13 cellular contexts compared by ENCODE assay signal in the genomic region with DNA sequence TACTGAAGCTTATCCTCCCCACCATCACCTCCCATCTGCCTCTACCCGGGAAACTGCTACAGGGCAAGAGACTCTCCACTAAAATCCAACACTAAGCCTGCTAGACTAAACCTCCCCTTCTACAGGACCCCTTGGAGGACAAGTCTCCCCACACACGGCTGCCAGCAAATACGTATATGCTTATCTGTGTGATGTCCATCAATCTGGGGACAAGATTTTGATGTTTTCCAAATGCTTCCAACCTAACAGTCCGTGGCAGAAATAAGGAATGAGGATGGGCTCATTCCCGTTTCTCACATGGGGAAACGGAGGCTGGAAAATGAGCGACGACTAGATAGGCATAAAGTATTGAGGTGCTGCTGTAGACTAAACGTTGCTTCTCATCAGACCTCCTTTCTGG. TPM values are rescaled to one million over a fixed set of nuclear protein-coding genes. Genes with fewer than 3 reads are reported as not detected.
A peak's percentile ranks its signal among the peaks of the same experiment; 100 is the strongest.
DNase-seq lines count a peak whose midpoint lies in the region; ATAC-seq, FAIRE-seq and TF ChIP-seq lines count a peak whose summit lies in the region.
"Had no signal": no experiment of that assay in that cellular context is flagged by ENCODE, and none has a peak within 500 bp of the region (broad histone marks: within the 10 kb centered on the region; RNA-seq: fewer than 3 reads in every experiment).

No MANE protein-coding gene starts in this region.

- H3K36me3 ChIP-seq in HAP-1 (replicated peaks), result no peaks in the 10 kb centered on the region
- H3K36me3 ChIP-seq in muscle layer of duodenum (ENCODE audit: control insufficient read depth in 1 of 2, insufficient read depth in 2 of 2, low read length in 2 of 2), result no peaks in the 10 kb centered on the region
- H3K36me3 ChIP-seq: BLaER1 had no signal

- no peak for TF ChIP-seq EP300 in A549 (IDR thresholded peaks at IDR 0.05)

- H3K36me3 Mint-ChIP-seq in brain, result no peaks in the 10 kb centered on the region
- H3K36me3 Mint-ChIP-seq: memory B cell had no signal

- peaks cover 33% of the 10 kb centered on the region for H3K4me1 Mint-ChIP-seq in brain

- TF ChIP-seq RAD21 in A549 (conservative IDR thresholded peaks at IDR 0.05 in 1 of 2, IDR thresholded peaks at IDR 0.05 in 1 of 2), result no peak

- no peak for FAIRE-seq in A549 (lab: Jason Lieb, UNC)

- WGBS in A549 (ENCODE audit: missing lambda C conversion rate), result 86% methylated on average over 9 of the region's 9 CpGs

- no peak for TF ChIP-seq CTCF in A549 (IDR thresholded peaks at IDR 0.05)
- no peak for TF ChIP-seq CTCF in brain (conservative IDR thresholded peaks at IDR 0.05)

- peak overlapping the region in 3 of 5 experiments; percentile 32 to 80 (median 65) for H3K4me3 Mint-ChIP-seq in brain
- H3K4me3 Mint-ChIP-seq: memory B cell had no signal

- H3K4me2 ChIP-seq in A549, result peak overlapping the region; percentile 82
- H3K4me2 ChIP-seq: BLaER1 had no signal

- in situ Hi-C loops in HAP-1 (cut with MboI; ENCODE audit: low sequenced_read_pairs), result no loop called here

- TF ChIP-seq POLR2A in A549 (IDR thresholded peaks at IDR 0.05; ENCODE audit: low read length), result no peak

- no peak overlapping the region for H3K27ac ChIP-seq in A549
- peak overlapping the region; percentile 71 for H3K27ac ChIP-seq in muscle layer of duodenum (ENCODE audit: low read length)
- H3K27ac ChIP-seq: BLaER1, SK-N-MC had no signal

- H3K27ac Mint-ChIP-seq in brain, result no peak overlapping the region
- H3K27ac Mint-ChIP-seq: memory B cell had no signal

- H3K4me1 ChIP-seq in A549 (peaks cover 28% of the 10 kb centered on the region; the same call in 2 of the 3 replicates), HAP-1 (peaks cover 7% of the 10 kb centered on the region; the same call in 1 of the 2 replicates), muscle layer of duodenum (ENCODE audit: control insufficient read depth in 1 of 2, insufficient read depth in 2 of 2, low read length in 2 of 2) (peaks cover 4 to 28% of the 10 kb centered on the region in 2 donors)

- peaks cover 39% of the 10 kb centered on the region for H3K27me3 Mint-ChIP-seq in brain

- DNase-seq in A549 (ENCODE audit: low read depth in 1 of 2, low spot score in 1 of 2) (no peak), HAP-1 (ENCODE audit: low spot score in 2 of 2) (no peak), NCI-H82 treated with DMSO at 0.1 percent for 48 hours (lab: John Stamatoyannopoulos, UW; ENCODE audit: unreplicated experiment) (no peak), H4 (ENCODE audit: low spot score) (no peak), SIG-M5 (lab: John Stamatoyannopoulos, UW) (no peak)
- DNase-seq: NCI-H510A had no signal

- POLR2A ChIA-PET in A549 (lab: Yijun Ruan, JAX), result no interaction called here

- H3K9me3 ChIP-seq in A549, result no peaks in the 10 kb centered on the region
- H3K9me3 ChIP-seq in HAP-1, result no peaks in the 10 kb centered on the region
- H3K9me3 ChIP-seq in muscle layer of duodenum (ENCODE audit: control insufficient read depth in 1 of 2, low read length in 2 of 2), result no peaks in the 10 kb centered on the region

- H3K27me3 ChIP-seq in HAP-1 (ENCODE audit: low read depth) (no peaks in the 10 kb centered on the region), muscle layer of duodenum (ENCODE audit: low read depth, low read length) (peaks cover 4% of the 10 kb centered on the region)

- no peaks in the 10 kb centered on the region for H3K9me3 Mint-ChIP-seq in brain
- H3K9me3 Mint-ChIP-seq: memory B cell had no signal

- CTCF ChIA-PET in A549 (lab: Yijun Ruan, JAX), result interaction anchor here (0.7 kb wide), 1 partner anchor 25 kb away, joined by 3 read pairs; no protein-coding TSS in a partner anchor

- H3K4me3 ChIP-seq in A549 (no peak overlapping the region), HAP-1 (peak overlapping the region; percentile 58), muscle layer of duodenum (ENCODE audit: low read depth in 1 of 2, low read length in 2 of 2) (peak overlapping the region; percentile 69 to 76)
- H3K4me3 ChIP-seq: BLaER1, SK-N-MC had no signal

- ATAC-seq in A549, result no peak
- ATAC-seq in GM19463 (IDR thresholded peaks at IDR 0.05; ENCODE audit: unreplicated experiment), result no peak

TF ChIP-seq in A549, 52 proteins besides CTCF, POLR2A, EP300 and RAD21:
- no peak for TF ChIP-seq MAZ (IDR thresholded peaks at IDR 0.05; ENCODE audit: borderline replicate concordance, low read depth, low read length)
- no peak for TF ChIP-seq FOSL2 (IDR thresholded peaks at IDR 0.05)
- TF ChIP-seq FOSL2 (CRISPR knock-in tag; IDR thresholded peaks at IDR 0.05), result no peak
- TF ChIP-seq RARB (CRISPR knock-in tag; IDR thresholded peaks at IDR 0.05), result no peak
- TF ChIP-seq NR3C1 (IDR thresholded peaks at IDR 0.05), result no peak
- TF ChIP-seq CEBPB (IDR thresholded peaks at IDR 0.05), result no peak
- TF ChIP-seq SREBF2 (IDR thresholded peaks at IDR 0.05), result no peak
- no peak for TF ChIP-seq CHD2 (IDR thresholded peaks at IDR 0.05; ENCODE audit: low read length, partially characterized antibody)
- TF ChIP-seq PHF8 (IDR thresholded peaks at IDR 0.05; ENCODE audit: borderline replicate concordance, low read depth), result no peak
- TF ChIP-seq KDM1A (IDR thresholded peaks at IDR 0.05; ENCODE audit: low read depth), result no peak
- no peak for TF ChIP-seq RCOR1 (IDR thresholded peaks at IDR 0.05; ENCODE audit: low read depth, low read length)

RNA-seq across cellular contexts. Expression of a gene that starts 1.8 kb away (rescaled TPM):
- polyA plus RNA-seq in A549 (2011; rRNA removed) (1.4 and 1.5 TPM in 2 replicates), A549 (2017; fragmentation: RNase III; extraction: RNeasy Plus Mini Kit Qiagen cat#74134 plus additional on column Dnase treatment) (1.5 to 2.3 TPM (median 1.8 TPM) in 3 replicates), brain (ENCODE audit: insufficient read depth, low read depth, low replicate concordance) (0.78 TPM)
- polyA plus RNA-seq in A549 (2012; cell fraction: cytosol; rRNA removed), result 1.0 and 1.4 TPM in 2 replicates
- polyA plus RNA-seq in A549 (2012; cell fraction: nucleus; rRNA removed), result 2.5 and 2.6 TPM in 2 replicates
- polyA minus RNA-seq in A549 (2011; rRNA and poly(A)+ RNA removed), result 3.2 and 3.6 TPM in 2 replicates
- total RNA-seq in H4 (2014; rRNA removed; shearing (Covaris generic)), result 0.58 TPM in 2 replicates
- total RNA-seq: fibroblast of villous mesenchyme had no signal
